Comparison of ENCODE assay signal across 2 cellular contexts in genomic region chr18:23282437-23282781, GRCh38.
TF ChIP-seq lines count a peak whose summit lies in the region.

No MANE protein-coding gene starts in this region.

TF ChIP-seq in GM23338, 12 proteins besides CTCF, POLR2A, EP300 and RAD21:
- TF ChIP-seq ZNF462 (CRISPR knock-in tag; IDR thresholded peaks at IDR 0.05) (no peak), ZNF114 (CRISPR knock-in tag; IDR thresholded peaks at IDR 0.05) (no peak), ETS1 (IDR thresholded peaks at IDR 0.05) (no peak), EZH2 (IDR thresholded peaks at IDR 0.05; ENCODE audit: low read depth, unreplicated experiment) (no peak), ZNF331 (CRISPR knock-in tag; IDR thresholded peaks at IDR 0.05; ENCODE audit: low read depth) (no peak), NANOG (IDR thresholded peaks at IDR 0.05; ENCODE audit: borderline replicate concordance) (no peak), JUNB (IDR thresholded peaks at IDR 0.05; ENCODE audit: unreplicated experiment) (no peak), CREB1 (CRISPR knock-in tag; IDR thresholded peaks at IDR 0.05; ENCODE audit: low read depth) (no peak)

TF ChIP-seq in endothelial cell of umbilical vein, 7 proteins besides CTCF, POLR2A, EP300 and RAD21:
- TF ChIP-seq FOS (IDR thresholded peaks at IDR 0.05; ENCODE audit: borderline replicate concordance, insufficient read depth, low read length), result no peak
- TF ChIP-seq MYC (IDR thresholded peaks at IDR 0.05; ENCODE audit: low read depth, low read length), result no peak
- TF ChIP-seq MAX (IDR thresholded peaks at IDR 0.05; ENCODE audit: insufficient read depth, insufficient read length), result no peak
- no peak for TF ChIP-seq EZH2 (IDR thresholded peaks at IDR 0.05; ENCODE audit: borderline replicate concordance, low read depth, low read length, severe bottlenecking)
- TF ChIP-seq JUN (IDR thresholded peaks at IDR 0.05; ENCODE audit: borderline replicate concordance, insufficient read depth, insufficient read length, low read depth), result no peak
- TF ChIP-seq GATA2 (IDR thresholded peaks at IDR 0.05; ENCODE audit: insufficient read depth, insufficient read length, low read depth, low read length), result no peak
- TF ChIP-seq POLR2AphosphoS5 (IDR thresholded peaks at IDR 0.05; ENCODE audit: insufficient read depth, low read depth, low read length), result no peak
